In the genomic region with DNA sequence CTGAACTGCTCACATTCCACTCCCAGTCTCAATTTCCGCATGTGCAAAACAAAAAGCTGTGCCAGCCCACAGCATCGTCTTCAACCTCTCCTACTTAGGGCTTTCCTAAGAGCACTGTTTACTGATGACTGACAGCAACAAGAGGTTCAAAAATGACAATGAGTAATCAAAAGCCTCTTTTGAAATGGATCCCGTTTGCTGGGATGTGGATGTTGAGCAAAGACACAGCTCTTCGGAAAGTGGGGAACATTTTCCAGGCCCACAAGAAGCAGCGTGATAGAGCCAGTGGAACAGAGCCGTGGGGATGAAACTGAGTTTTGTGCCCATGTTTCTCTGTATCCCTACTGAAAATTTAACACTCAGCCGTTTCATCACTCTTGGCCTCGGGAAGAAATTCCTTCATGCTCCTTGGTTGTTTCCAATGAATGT, we compare ENCODE assay signal across 19 cellular contexts.
DNase-seq lines count a peak whose midpoint lies in the region; ATAC-seq, FAIRE-seq and TF ChIP-seq lines count a peak whose summit lies in the region.
"Had no signal": no experiment of that assay in that cellular context is flagged by ENCODE, and none has a peak within 500 bp of the region (broad histone marks: within the 10 kb centered on the region; RNA-seq: fewer than 3 reads in every experiment).

No MANE protein-coding gene starts in this region.

- ATAC-seq in gastroesophageal sphincter (peak; percentile 79), left lobe of liver (no peak), GM21528 (IDR thresholded peaks at IDR 0.05; ENCODE audit: low FRiP score, unreplicated experiment) (no peak), HepG2 (no peak)
- ATAC-seq: GM23338 had no signal

- FAIRE-seq in HepG2 (lab: Jason Lieb, UNC), result no peak
- FAIRE-seq: endothelial cell of umbilical vein, G401.6 had no signal

- H3K9me3 ChIP-seq in gastroesophageal sphincter, result no peaks in the 10 kb centered on the region
- no peaks in the 10 kb centered on the region for H3K9me3 ChIP-seq in osteoblast (ENCODE audit: low read depth, low read length)
- no peaks in the 10 kb centered on the region for H3K9me3 ChIP-seq in tibial artery
- no peaks in the 10 kb centered on the region for H3K9me3 ChIP-seq in HepG2 (ENCODE audit: low read length)
- H3K9me3 ChIP-seq: BLaER1, colonic mucosa had no signal

- peak overlapping the region; percentile 38 for H2AFZ ChIP-seq in osteoblast (ENCODE audit: low read length)
- no peak overlapping the region for H2AFZ ChIP-seq in HepG2 (ENCODE audit: low read length)
- H2AFZ ChIP-seq: GM23338 had no signal

- TF ChIP-seq POLR2A in gastroesophageal sphincter (IDR thresholded peaks at IDR 0.05) (no peak), HepG2 (IDR thresholded peaks at IDR 0.05; ENCODE audit: insufficient read depth in 1 of 2, low read depth in 2 of 2, low read length in 2 of 2) (no peak)

- H3K27me3 ChIP-seq in gastroesophageal sphincter (no peaks in the 10 kb centered on the region), osteoblast (ENCODE audit: insufficient read depth, low read length) (no peaks in the 10 kb centered on the region), tibial artery (no peaks in the 10 kb centered on the region), HepG2 (ENCODE audit: control insufficient read depth in 1 of 2, insufficient read depth in 2 of 2, low read length in 2 of 2) (peaks cover 0 to 26% of the 10 kb centered on the region in 2 experiments; a peak in 1 of 5 replicates)
- H3K27me3 ChIP-seq: BLaER1, colonic mucosa had no signal

- H3K4me1 ChIP-seq in gastroesophageal sphincter (peaks cover 0 to 39% (median 5%) of the 10 kb centered on the region in 3 donors), osteoblast (ENCODE audit: insufficient read depth, low read length) (peaks cover 37% of the 10 kb centered on the region), tibial artery (peaks cover 0 to 42% (median 26%) of the 10 kb centered on the region in 4 donors), HepG2 (ENCODE audit: insufficient read depth, low read length) (no peaks in the 10 kb centered on the region)
- H3K4me1 ChIP-seq: colonic mucosa had no signal

- POLR2A ChIA-PET in RWPE1 (lab: Yijun Ruan, JAX; ENCODE audit: low non-redundant PET) (no interaction called here), HepG2 (lab: Yijun Ruan, JAX) (no interaction called here)

- intact Hi-C loops in tibial artery (cut with DNase I; ENCODE audit: low total_unique reads), result no loop called here
- intact Hi-C loops in HepG2 (cut with micrococcal nuclease; ENCODE audit: unreplicated experiment), result no loop called here

- TF ChIP-seq RAD21 in HepG2 (CRISPR knock-in tag; IDR thresholded peaks at IDR 0.05), result no peak

- H3K4me2 ChIP-seq in osteoblast (ENCODE audit: insufficient read depth, low read length) (no peak overlapping the region), HepG2 (ENCODE audit: low read depth, low read length) (no peak overlapping the region)
- H3K4me2 ChIP-seq: BLaER1, GM23338 had no signal

- in situ Hi-C loops in HepG2 (cut with HindIII; ENCODE audit: extremely low pct_ligation_motif_present, low pct_unique_long_range_greater_than_20kb), result no loop called here

- WGBS in gastroesophageal sphincter (ENCODE audit: low coverage in 1 of 2), 2 donors, result 40 to 72% methylated on average over 6 to 8 of the region's 8 CpGs
- 16% methylated on average over 8 of the region's 8 CpGs for WGBS in HepG2 (ENCODE audit: low lambda C conversion rate)

- TF ChIP-seq EP300 in gastroesophageal sphincter (IDR thresholded peaks at IDR 0.05) (no peak), HepG2 (IDR thresholded peaks at IDR 0.05; ENCODE audit: low read depth in 2 of 2, low read length in 2 of 2) (no peak), HepG2 (CRISPR knock-in tag; IDR thresholded peaks at IDR 0.05; ENCODE audit: borderline replicate concordance) (no peak)

- H4K20me1 ChIP-seq in osteoblast (ENCODE audit: insufficient read depth, low read length), result no peaks in the 10 kb centered on the region
- no peaks in the 10 kb centered on the region for H4K20me1 ChIP-seq in HepG2 (ENCODE audit: insufficient read depth, low read length)
- H4K20me1 ChIP-seq: BLaER1 had no signal

- H3K9ac ChIP-seq in HepG2 (ENCODE audit: insufficient read depth, low read depth, low read length), result no peak overlapping the region
- H3K9ac ChIP-seq: BLaER1 had no signal

- H3K36me3 ChIP-seq in gastroesophageal sphincter (no peaks in the 10 kb centered on the region), osteoblast (ENCODE audit: insufficient read depth, low read length) (no peaks in the 10 kb centered on the region), tibial artery (no peaks in the 10 kb centered on the region), HepG2 (replicated peaks in 1 of 2; ENCODE audit: control insufficient read depth in 1 of 2, insufficient read depth in 2 of 2, low read length in 2 of 2) (no peaks in the 10 kb centered on the region)
- H3K36me3 ChIP-seq: BLaER1, colonic mucosa had no signal

- BruUV-seq in HepG2 (replicated peaks; lab: Mats Ljungman, UMichigan), result no TSS peak

- H3K4me3 ChIP-seq in gastroesophageal sphincter, result no peak overlapping the region
- H3K4me3 ChIP-seq in osteoblast (ENCODE audit: insufficient read depth, low read length), result no peak overlapping the region
- no peak overlapping the region for H3K4me3 ChIP-seq in tibial artery
- H3K4me3 ChIP-seq in HepG2 (replicated peaks in 1 of 3; ENCODE audit: insufficient read depth in 1 of 3, low read depth in 2 of 3, low read length in 3 of 3), result no peak overlapping the region
- H3K4me3 ChIP-seq: BLaER1, colonic mucosa, GM23338 had no signal

- CTCF ChIA-PET in RWPE1 (lab: Yijun Ruan, JAX), result interaction anchor here (0.6 kb wide), 1 partner anchor 34 kb away, joined by 3 read pairs; no protein-coding TSS in a partner anchor
- CTCF ChIA-PET in HepG2 (lab: Yijun Ruan, JAX; ENCODE audit: low intra/inter-chr PET ratio, low total read pairs), result no interaction called here

- DNase-seq in RWPE1 (ENCODE audit: low spot score), result no peak
- no peak for DNase-seq in osteoblast (ENCODE audit: insufficient read length, low spot score, missing footprints)
- DNase-seq in tibial artery, result peak; percentile 59 to 70
- no peak for DNase-seq in stimulated activated CD4-positive, alpha-beta T cell treated with anti-CD3 and anti-CD28 coated beads, Interleukin-12 subunit alpha, Interleukin-12 subunit beta, amount 100 ng/mL, for 4 hours
- no peak for DNase-seq in left lobe of liver (ENCODE audit: low spot score)
- no peak for DNase-seq in HepG2 (ENCODE audit: low spot score)
- DNase-seq: activated CD4-positive, alpha-beta T cell treated with anti-CD3 and anti-CD28 coated beads for 4 hours; activated effector memory CD4-positive, alpha-beta T cell treated with anti-CD3 and anti-CD28 coated beads, Interleukin-2, amount 50 U/mL, for 16 hours; colonic mucosa; glutamatergic neuron; NCI-H774; nephron progenitor cell had no signal

- TF ChIP-seq CTCF in RWPE1 (conservative IDR thresholded peaks at IDR 0.05; ENCODE audit: low read depth) (no peak), gastroesophageal sphincter (IDR thresholded peaks at IDR 0.05) (no peak), osteoblast (IDR thresholded peaks at IDR 0.05; ENCODE audit: extremely low read depth, low read depth, low read length) (no peak), tibial artery (IDR thresholded peaks at IDR 0.05) (no peak), HepG2 (CRISPR knock-in tag; IDR thresholded peaks at IDR 0.05) (no peak)

- no peaks in the 10 kb centered on the region for H3K79me2 ChIP-seq in osteoblast (ENCODE audit: insufficient read depth, low read length)
- no peaks in the 10 kb centered on the region for H3K79me2 ChIP-seq in HepG2 (ENCODE audit: insufficient read depth, low read length)

- peak overlapping the region; percentile 33; the same call in 1 of the 2 replicates for H3K27ac ChIP-seq in RWPE1
- H3K27ac ChIP-seq in gastroesophageal sphincter, result peak overlapping the region; percentile 5 to 72 (median 70)
- H3K27ac ChIP-seq in osteoblast (ENCODE audit: low read depth, low read length), result peak overlapping the region; percentile 75
- peak overlapping the region; percentile 68 to 75 for H3K27ac ChIP-seq in tibial artery
- H3K27ac ChIP-seq in HepG2 (ENCODE audit: extremely low read length, insufficient read depth, low read length), result no peak overlapping the region
- H3K27ac ChIP-seq: BLaER1, colonic mucosa, HL-60 had no signal

TF ChIP-seq in HepG2, 621 proteins besides CTCF, POLR2A, EP300 and RAD21:
- TF ChIP-seq ZNF672 (CRISPR knock-in tag; IDR thresholded peaks at IDR 0.05), result no peak
- TF ChIP-seq, protein P1, sequence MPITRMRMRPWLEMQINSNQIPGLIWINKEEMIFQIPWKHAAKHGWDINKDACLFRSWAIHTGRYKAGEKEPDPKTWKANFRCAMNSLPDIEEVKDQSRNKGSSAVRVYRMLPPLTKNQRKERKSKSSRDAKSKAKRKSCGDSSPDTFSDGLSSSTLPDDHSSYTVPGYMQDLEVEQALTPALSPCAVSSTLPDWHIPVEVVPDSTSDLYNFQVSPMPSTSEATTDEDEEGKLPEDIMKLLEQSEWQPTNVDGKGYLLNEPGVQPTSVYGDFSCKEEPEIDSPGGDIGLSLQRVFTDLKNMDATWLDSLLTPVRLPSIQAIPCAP (CRISPR knock-in tag; IDR thresholded peaks at IDR 0.05; ENCODE audit: low read depth), result no peak
- no peak for TF ChIP-seq PITX1 (CRISPR knock-in tag; IDR thresholded peaks at IDR 0.05)
- no peak for TF ChIP-seq NFYB (CRISPR knock-in tag; IDR thresholded peaks at IDR 0.05)
- TF ChIP-seq ZNF75D (CRISPR knock-in tag; IDR thresholded peaks at IDR 0.05; ENCODE audit: borderline replicate concordance), result no peak
- TF ChIP-seq BRD4 (CRISPR knock-in tag; IDR thresholded peaks at IDR 0.05), result no peak
- TF ChIP-seq, protein P2, sequence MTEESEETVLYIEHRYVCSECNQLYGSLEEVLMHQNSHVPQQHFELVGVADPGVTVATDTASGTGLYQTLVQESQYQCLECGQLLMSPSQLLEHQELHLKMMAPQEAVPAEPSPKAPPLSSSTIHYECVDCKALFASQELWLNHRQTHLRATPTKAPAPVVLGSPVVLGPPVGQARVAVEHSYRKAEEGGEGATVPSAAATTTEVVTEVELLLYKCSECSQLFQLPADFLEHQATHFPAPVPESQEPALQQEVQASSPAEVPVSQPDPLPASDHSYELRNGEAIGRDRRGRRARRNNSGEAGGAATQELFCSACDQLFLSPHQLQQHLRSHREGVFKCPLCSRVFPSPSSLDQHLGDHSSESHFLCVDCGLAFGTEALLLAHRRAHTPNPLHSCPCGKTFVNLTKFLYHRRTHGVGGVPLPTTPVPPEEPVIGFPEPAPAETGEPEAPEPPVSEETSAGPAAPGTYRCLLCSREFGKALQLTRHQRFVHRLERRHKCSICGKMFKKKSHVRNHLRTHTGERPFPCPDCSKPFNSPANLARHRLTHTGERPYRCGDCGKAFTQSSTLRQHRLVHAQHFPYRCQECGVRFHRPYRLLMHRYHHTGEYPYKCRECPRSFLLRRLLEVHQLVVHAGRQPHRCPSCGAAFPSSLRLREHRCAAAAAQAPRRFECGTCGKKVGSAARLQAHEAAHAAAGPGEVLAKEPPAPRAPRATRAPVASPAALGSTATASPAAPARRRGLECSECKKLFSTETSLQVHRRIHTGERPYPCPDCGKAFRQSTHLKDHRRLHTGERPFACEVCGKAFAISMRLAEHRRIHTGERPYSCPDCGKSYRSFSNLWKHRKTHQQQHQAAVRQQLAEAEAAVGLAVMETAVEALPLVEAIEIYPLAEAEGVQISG (CRISPR knock-in tag; IDR thresholded peaks at IDR 0.05), result no peak
- TF ChIP-seq FOXP1 (IDR thresholded peaks at IDR 0.05), result no peak
- no peak for TF ChIP-seq FOXP1 (CRISPR knock-in tag; IDR thresholded peaks at IDR 0.05)

Comparison
In these comparisons a context has a peak if more than half of its experiments do, and no peak if none do; other contexts are left out.
1. DNase-seq: peak in tibial artery (2 of 2); none in RWPE1 (single experiment), osteoblast (single experiment), stimulated activated CD4-positive, alpha-beta T cell treated with anti-CD3 and anti-CD28 coated beads, Interleukin-12 subunit alpha, Interleukin-12 subunit beta, amount 100 ng/mL, for 4 hours (single experiment), left lobe of liver (single experiment) and HepG2 (single experiment).